ENCODE assay signal across 13 cellular contexts in genomic region chr1:28812669-28813468, GRCh38. TPM values are rescaled to one million over a fixed set of nuclear protein-coding genes. Genes with fewer than 3 reads are reported as not detected.
DNase-seq lines count a peak whose midpoint lies in the region; ATAC-seq and TF ChIP-seq lines count a peak whose summit lies in the region.
"Had no signal": no experiment of that assay in that cellular context is flagged by ENCODE, and none has a peak within 500 bp of the region (broad histone marks: within the 10 kb centered on the region; RNA-seq: fewer than 3 reads in every experiment).

No MANE protein-coding gene starts in this region.

- no peak overlapping the region for H3K27ac ChIP-seq in HUES6 (ENCODE audit: low read depth, low read length)
- H3K27ac ChIP-seq: heart right ventricle, thyroid gland had no signal

- H3K9me3 ChIP-seq in BE2C (no peaks in the 10 kb centered on the region), HUES6 (ENCODE audit: control insufficient read depth, insufficient read depth, low read depth, low read length) (peaks cover 7% of the 10 kb centered on the region; the same call in 1 of the 2 replicates), iPS-15b (ENCODE audit: control insufficient read depth, insufficient read depth, low read length) (no peaks in the 10 kb centered on the region)
- H3K9me3 ChIP-seq: heart right ventricle, thyroid gland had no signal

- peaks cover 46% of the 10 kb centered on the region for H3K27me3 Mint-ChIP-seq in T-helper 2 cell treated with Interferon-gamma antibody and Interleukin-4, amounts not matched to agents 5 μg/mL and 100 μg/mL, for 36 hours (ENCODE audit: low read depth)

- peaks cover 5% of the 10 kb centered on the region for H3K4me1 Mint-ChIP-seq in T-helper 2 cell treated with Interferon-gamma antibody and Interleukin-4, amounts not matched to agents 5 μg/mL and 100 μg/mL, for 36 hours (ENCODE audit: low read depth)

- TF ChIP-seq CTCF in BE2C (IDR thresholded peaks at IDR 0.05; ENCODE audit: low read depth, low read length) = no peak

- H3K4me1 ChIP-seq in BE2C (peaks cover 8% of the 10 kb centered on the region), HUES6 (ENCODE audit: control insufficient read depth, insufficient read depth, low read length) (peaks cover 19% of the 10 kb centered on the region), iPS-15b (ENCODE audit: control insufficient read depth, insufficient read depth, low read length) (no peaks in the 10 kb centered on the region)
- H3K4me1 ChIP-seq: thyroid gland had no signal

- no peak for ATAC-seq in HG03095 (IDR thresholded peaks at IDR 0.05; ENCODE audit: unreplicated experiment)
- ATAC-seq in GM21529 (IDR thresholded peaks at IDR 0.05; ENCODE audit: unreplicated experiment) = no peak
- ATAC-seq: effector memory CD8-positive, alpha-beta T cell; heart right ventricle; sciatic nerve had no signal

- H3K9ac ChIP-seq in HUES6 (ENCODE audit: low read length) (peak overlapping the region; percentile 25), iPS-15b (ENCODE audit: low read depth, low read length) (no peak overlapping the region)

- H3K36me3 Mint-ChIP-seq in T-helper 2 cell treated with Interferon-gamma antibody and Interleukin-4, amounts not matched to agents 5 μg/mL and 100 μg/mL, for 36 hours (ENCODE audit: low read depth) = no peaks in the 10 kb centered on the region

- no peaks in the 10 kb centered on the region for H3K36me3 ChIP-seq in BE2C
- no peaks in the 10 kb centered on the region for H3K36me3 ChIP-seq in HUES6 (ENCODE audit: control insufficient read depth, insufficient read depth, low read length)
- no peaks in the 10 kb centered on the region for H3K36me3 ChIP-seq in iPS-15b (ENCODE audit: control insufficient read depth, insufficient read depth, low read length)
- H3K36me3 ChIP-seq: heart right ventricle, thyroid gland had no signal

- H3K27me3 ChIP-seq in BE2C = no peaks in the 10 kb centered on the region
- peaks cover 52% of the 10 kb centered on the region for H3K27me3 ChIP-seq in HUES6 (ENCODE audit: control insufficient read depth, insufficient read depth, low read length)
- H3K27me3 ChIP-seq in iPS-15b (ENCODE audit: control insufficient read depth, insufficient read depth, low read length) = peaks cover 38% of the 10 kb centered on the region
- H3K27me3 ChIP-seq: thyroid gland had no signal

- H3K4me3 ChIP-seq in BE2C (ENCODE audit: low read depth, low read length) = peak overlapping the region; percentile 75
- peak overlapping the region; percentile 65 for H3K4me3 ChIP-seq in HUES6 (ENCODE audit: low read depth, low read length)
- H3K4me3 ChIP-seq in iPS-15b (ENCODE audit: low read depth, low read length) = peak overlapping the region; percentile 62
- H3K4me3 ChIP-seq: heart right ventricle, thyroid gland had no signal

- no peak overlapping the region for H3K4me3 Mint-ChIP-seq in T-helper 2 cell treated with Interferon-gamma antibody and Interleukin-4, amounts not matched to agents 5 μg/mL and 100 μg/mL, for 36 hours
- H3K4me3 Mint-ChIP-seq: effector memory CD8-positive, alpha-beta T cell; T-helper 1 cell treated with Interleukin-12 subunit alpha and Interleukin-12 subunit beta and Interleukin-4 antibody, amounts not matched to agents 30 μg/mL and 1 μg/mL, for 36 hours had no signal

- peak; percentile 55 for DNase-seq in BE2C
- DNase-seq in NCI-H774 (lab: John Stamatoyannopoulos, UW) = peak; percentile 63
- DNase-seq in central memory CD4-positive, alpha-beta T cell = no peak
- no peak for DNase-seq in T-helper 2 cell treated with Interferon-gamma antibody and Interleukin-4, amounts not matched to agents 5 μg/mL and 100 μg/mL, for 36 hours (ENCODE audit: low spot score)
- DNase-seq: effector memory CD8-positive, alpha-beta T cell; heart right ventricle; thyroid gland had no signal

- H3K9me3 Mint-ChIP-seq in T-helper 2 cell treated with Interferon-gamma antibody and Interleukin-4, amounts not matched to agents 5 μg/mL and 100 μg/mL, for 36 hours = no peaks in the 10 kb centered on the region
- H3K9me3 Mint-ChIP-seq: effector memory CD8-positive, alpha-beta T cell; T-helper 1 cell treated with Interleukin-12 subunit alpha and Interleukin-12 subunit beta and Interleukin-4 antibody, amounts not matched to agents 30 μg/mL and 1 μg/mL, for 36 hours had no signal

- no peak overlapping the region for H3K27ac Mint-ChIP-seq in T-helper 2 cell treated with Interferon-gamma antibody and Interleukin-4, amounts not matched to agents 5 μg/mL and 100 μg/mL, for 36 hours
- H3K27ac Mint-ChIP-seq: effector memory CD8-positive, alpha-beta T cell; T-helper 1 cell treated with Interleukin-12 subunit alpha and Interleukin-12 subunit beta and Interleukin-4 antibody, amounts not matched to agents 30 μg/mL and 1 μg/mL, for 36 hours had no signal

RNA-seq across cellular contexts. Expression of gene OPRD1, which starts 0.9 kb away (rescaled TPM):
- polyA plus RNA-seq in BE2C (2012; ENCODE audit: insufficient read depth, insufficient read length, low read depth) = 4.1 TPM
- polyA plus RNA-seq: heart right ventricle had no signal

Comparison
In these comparisons a context has a peak if more than half of its experiments do, and no peak if none do; other contexts are left out.
1. DNase-seq: peak in BE2C (single experiment) and NCI-H774 (single experiment); none in central memory CD4-positive, alpha-beta T cell (single experiment) and T-helper 2 cell treated with Interferon-gamma antibody and Interleukin-4, amounts not matched to agents 5 μg/mL and 100 μg/mL, for 36 hours (single experiment).
2. Peak in every context shown above with its lines, with median percentiles within 50 percentile points of each other: H3K4me3 ChIP-seq.